Comparison of ENCODE assay signal across 1 cellular context in genomic region chr4:98686847-98687246, GRCh38.
TF ChIP-seq lines count a peak whose summit lies in the region.

No MANE protein-coding gene starts in this region.

TF ChIP-seq in K562, 482 proteins besides CTCF, POLR2A, EP300 and RAD21 (continued from another document and continues in another):
- TF ChIP-seq ZNF318 (IDR thresholded peaks at IDR 0.05; ENCODE audit: borderline replicate concordance in 1 of 2, low read depth in 1 of 2): no peak
- no peak for TF ChIP-seq YY1 (IDR thresholded peaks at IDR 0.05; ENCODE audit: borderline replicate concordance in 1 of 3, control insufficient read depth in 1 of 3, extremely low read depth in 1 of 3, insufficient read depth in 3 of 3, insufficient read length in 1 of 3, insufficient replicate concordance in 2 of 3, low read depth in 1 of 3, low read length in 2 of 3)
- no peak for TF ChIP-seq CHD7 (IDR thresholded peaks at IDR 0.05; ENCODE audit: low read depth, low read length)
- TF ChIP-seq ZNF507 (tag; conservative IDR thresholded peaks at IDR 0.05): no peak
- no peak for TF ChIP-seq ZNF239 (CRISPR knock-in tag; IDR thresholded peaks at IDR 0.05)
- peak; percentile 56; the same call in 1 of the 2 replicates for TF ChIP-seq ZNF766 (CRISPR knock-in tag; conservative IDR thresholded peaks at IDR 0.05)
- TF ChIP-seq CREB5 (CRISPR knock-in tag; IDR thresholded peaks at IDR 0.05): no peak
- TF ChIP-seq ZNF668 (CRISPR knock-in tag; IDR thresholded peaks at IDR 0.05): no peak
- TF ChIP-seq SREBF1 (IDR thresholded peaks at IDR 0.05; ENCODE audit: borderline replicate concordance, low read depth, low read length): no peak
- no peak for TF ChIP-seq CEBPG (CRISPR knock-in tag; IDR thresholded peaks at IDR 0.05)
- TF ChIP-seq CEBPG (tag; conservative IDR thresholded peaks at IDR 0.05 in 1 of 2, IDR thresholded peaks at IDR 0.05 in 1 of 2): no peak
- TF ChIP-seq GABPB2 (CRISPR knock-in tag; conservative IDR thresholded peaks at IDR 0.05): no peak
- no peak for TF ChIP-seq SIN3A (IDR thresholded peaks at IDR 0.05; ENCODE audit: borderline replicate concordance in 2 of 2, control insufficient read depth in 1 of 2, low read depth in 2 of 2, low read length in 2 of 2)
- no peak for TF ChIP-seq ATF6 (CRISPR knock-in tag; IDR thresholded peaks at IDR 0.05)
- TF ChIP-seq SAP30 (IDR thresholded peaks at IDR 0.05; ENCODE audit: borderline replicate concordance, insufficient read depth, low read depth, low read length, poor library complexity, severe bottlenecking): no peak
- no peak for TF ChIP-seq NR2C2 (CRISPR knock-in tag; IDR thresholded peaks at IDR 0.05)
- no peak for TF ChIP-seq NR2C2 (tag; IDR thresholded peaks at IDR 0.05)
- no peak for TF ChIP-seq PTBP1 (IDR thresholded peaks at IDR 0.05; ENCODE audit: low read depth, low read length)
- TF ChIP-seq SETDB1 (IDR thresholded peaks at IDR 0.05; ENCODE audit: low read length): no peak
- TF ChIP-seq L3MBTL2 (IDR thresholded peaks at IDR 0.05): no peak
- no peak for TF ChIP-seq POLR2AphosphoS2 (IDR thresholded peaks at IDR 0.05; ENCODE audit: low read length)
- no peak for TF ChIP-seq TEAD2 (tag; IDR thresholded peaks at IDR 0.05)
- no peak for TF ChIP-seq ZNF449 (CRISPR knock-in tag; IDR thresholded peaks at IDR 0.05)
- no peak for TF ChIP-seq HOXB6 (CRISPR knock-in tag; IDR thresholded peaks at IDR 0.05; ENCODE audit: borderline replicate concordance)
- TF ChIP-seq MTA2 (IDR thresholded peaks at IDR 0.05; ENCODE audit: low read depth): peak; percentile 88
- no peak for TF ChIP-seq SP2 (IDR thresholded peaks at IDR 0.05; ENCODE audit: extremely low read depth, low read depth, low read length, poor library complexity, severe bottlenecking)
- TF ChIP-seq MEF2A (IDR thresholded peaks at IDR 0.05; ENCODE audit: control insufficient read depth, low read depth, low read length): no peak
- TF ChIP-seq NFIX (CRISPR knock-in tag; IDR thresholded peaks at IDR 0.05; ENCODE audit: low read depth): no peak
- no peak for TF ChIP-seq PCBP1 (IDR thresholded peaks at IDR 0.05; ENCODE audit: low read depth, low read length, poor library complexity, severe bottlenecking)
- no peak for TF ChIP-seq MTF1 (CRISPR knock-in tag; IDR thresholded peaks at IDR 0.05; ENCODE audit: borderline replicate concordance)
- TF ChIP-seq E2F6 (IDR thresholded peaks at IDR 0.05; ENCODE audit: borderline replicate concordance in 1 of 2, extremely low read depth in 1 of 2, insufficient read depth in 1 of 2, insufficient read length in 1 of 2, low read depth in 1 of 2, low read length in 1 of 2, poor library complexity in 1 of 2, severe bottlenecking in 1 of 2): no peak
- no peak for TF ChIP-seq SMARCB1 (IDR thresholded peaks at IDR 0.05; ENCODE audit: insufficient read length, low read depth)
